Comparison of ENCODE assay signal across 8 cellular contexts in genomic region chr19:48635263-48635965, GRCh38. TPM values are rescaled to one million over a fixed set of nuclear protein-coding genes. Genes with fewer than 3 reads are reported as not detected.
DNase-seq lines count a peak whose midpoint lies in the region; ATAC-seq lines count a peak whose summit lies in the region.

No MANE protein-coding gene starts in this region.

- intact Hi-C loops in activated CD4-positive, alpha-beta T cell treated with anti-CD3 and anti-CD28 coated beads, Interleukin-2, amount 10 ng/mL, durations not matched to agents 24 days and 14 days (cut with micrococcal nuclease), result loop anchor here (5.0 to 10.0 kb wide), 7 partner anchors 303 to 1242 kb away; partner anchors contain the start of genes AKT1S1, ALDH16A1, BCL2L12 and C19orf73

- peak overlapping the region; percentile 86 for H3K27ac Mint-ChIP-seq in activated CD4-positive, alpha-beta T cell treated with anti-CD3 and anti-CD28 coated beads, Interleukin-2, amount 10 ng/mL, durations not matched to agents 24 days and 14 days

- peak overlapping the region; percentile 86 for H3K4me3 Mint-ChIP-seq in activated CD4-positive, alpha-beta T cell treated with anti-CD3 and anti-CD28 coated beads, Interleukin-2, amount 10 ng/mL, durations not matched to agents 24 days and 14 days

- no peak for ATAC-seq in HG02981 (IDR thresholded peaks at IDR 0.05; ENCODE audit: unreplicated experiment)

- peaks cover 37% of the 10 kb centered on the region for H3K4me1 Mint-ChIP-seq in activated CD4-positive, alpha-beta T cell treated with anti-CD3 and anti-CD28 coated beads, Interleukin-2, amount 10 ng/mL, durations not matched to agents 24 days and 14 days

- H3K27me3 Mint-ChIP-seq in activated CD4-positive, alpha-beta T cell treated with anti-CD3 and anti-CD28 coated beads, Interleukin-2, amount 10 ng/mL, durations not matched to agents 24 days and 14 days, result no peaks in the 10 kb centered on the region

- peak; percentile 33 for DNase-seq in NCI-H1694 treated with DMSO at 0.1 percent for 48 hours (lab: John Stamatoyannopoulos, UW)
- no peak for DNase-seq in NCI-H1694 (lab: John Stamatoyannopoulos, UW)
- DNase-seq in NCI-H146 (lab: John Stamatoyannopoulos, UW), result peak; percentile 80
- DNase-seq in activated CD4-positive, alpha-beta T cell treated with anti-CD3 and anti-CD28 coated beads, Interleukin-2, amount 10 ng/mL, durations not matched to agents 24 days and 14 days, result peak; percentile 93
- DNase-seq in dermis blood vessel endothelial cell, result peak; percentile 66
- peak; percentile 75 for DNase-seq in medulla oblongata (ENCODE audit: extremely low spot score)
- DNase-seq in stimulated activated CD8-positive, alpha-beta memory T cell treated with anti-CD3 and anti-CD28 coated beads, Interleukin-12 subunit alpha, Interleukin-12 subunit beta, amount 100 ng/mL, for 4 hours (ENCODE audit: low read depth), result peak; percentile 66

- H3K9me3 Mint-ChIP-seq in activated CD4-positive, alpha-beta T cell treated with anti-CD3 and anti-CD28 coated beads, Interleukin-2, amount 10 ng/mL, durations not matched to agents 24 days and 14 days, result no peaks in the 10 kb centered on the region

- peaks cover 2% of the 10 kb centered on the region for H3K36me3 Mint-ChIP-seq in activated CD4-positive, alpha-beta T cell treated with anti-CD3 and anti-CD28 coated beads, Interleukin-2, amount 10 ng/mL, durations not matched to agents 24 days and 14 days (ENCODE audit: low read depth)

RNA-seq across cellular contexts. Expression of gene DBP, which starts 1.8 kb away (rescaled TPM):
- total RNA-seq in activated CD4-positive, alpha-beta T cell treated with anti-CD3 and anti-CD28 coated beads, Interleukin-2, amount 10 ng/mL, durations not matched to agents 24 days and 14 days, result 10.7 and 11.2 TPM in 2 replicates
- total RNA-seq in dermis blood vessel endothelial cell, result 1.6 and 3.1 TPM in 2 replicates

RNA-seq across cellular contexts. Expression of gene CA11, which starts 10.6 kb away (rescaled TPM):
- total RNA-seq in activated CD4-positive, alpha-beta T cell treated with anti-CD3 and anti-CD28 coated beads, Interleukin-2, amount 10 ng/mL, durations not matched to agents 24 days and 14 days, result 10.9 and 12.5 TPM in 2 replicates
- 1.7 and 4.8 TPM in 2 replicates for total RNA-seq in dermis blood vessel endothelial cell

RNA-seq across cellular contexts. Expression of gene SPHK2, which starts 16.1 kb away (rescaled TPM):
- 36.4 and 39.0 TPM in 2 replicates for total RNA-seq in activated CD4-positive, alpha-beta T cell treated with anti-CD3 and anti-CD28 coated beads, Interleukin-2, amount 10 ng/mL, durations not matched to agents 24 days and 14 days
- total RNA-seq in dermis blood vessel endothelial cell, result 8.8 and 12.6 TPM in 2 replicates

RNA-seq across cellular contexts. Expression of gene RPL18, which starts 16.4 kb away (rescaled TPM):
- total RNA-seq in activated CD4-positive, alpha-beta T cell treated with anti-CD3 and anti-CD28 coated beads, Interleukin-2, amount 10 ng/mL, durations not matched to agents 24 days and 14 days, result 1,885 and 1,938 TPM in 2 replicates
- total RNA-seq in dermis blood vessel endothelial cell, result 1,626 and 2,230 TPM in 2 replicates

RNA-seq across cellular contexts. Expression of gene FAM83E, which starts 20.5 kb away (rescaled TPM):
- total RNA-seq in activated CD4-positive, alpha-beta T cell treated with anti-CD3 and anti-CD28 coated beads, Interleukin-2, amount 10 ng/mL, durations not matched to agents 24 days and 14 days, result 5.1 and 6.4 TPM in 2 replicates
- total RNA-seq in dermis blood vessel endothelial cell, result 0.51 TPM in 1 of 2 replicates, not detected in the other
